ENCODE assay signal across 1 cellular context in genomic region chr7:139340037-139340807, GRCh38.
TF ChIP-seq lines count a peak whose summit lies in the region.

No MANE protein-coding gene starts in this region.

TF ChIP-seq in HEK293, 187 proteins besides CTCF, POLR2A, EP300 and RAD21 (continued from another document):
- no peak for TF ChIP-seq ZNF747 (tag by site-specific recombination; IDR thresholded peaks at IDR 0.05)
- TF ChIP-seq HOXD13 (CRISPR knock-in tag; IDR thresholded peaks at IDR 0.05; ENCODE audit: borderline replicate concordance): 0 out of 2 replicates have a peak, but pooled peaks have one; percentile 16
- peak; percentile 51; the same call in 1 of the 2 replicates for TF ChIP-seq ZNF148 (tag by site-specific recombination; IDR thresholded peaks at IDR 0.05; ENCODE audit: borderline replicate concordance)
- no peak for TF ChIP-seq ZNF571 (tag by site-specific recombination; IDR thresholded peaks at IDR 0.05)
- no peak for TF ChIP-seq ZNF701 (tag by site-specific recombination; IDR thresholded peaks at IDR 0.05)
- TF ChIP-seq ZNF518A (tag by site-specific recombination; conservative IDR thresholded peaks at IDR 0.05; ENCODE audit: low read depth): peak; percentile 100
- no peak for TF ChIP-seq KLF10 (tag by site-specific recombination; IDR thresholded peaks at IDR 0.05)
- peak; percentile 98; the same call in 1 of the 2 replicates for TF ChIP-seq ZNF391 (tag by site-specific recombination; IDR thresholded peaks at IDR 0.05; ENCODE audit: borderline replicate concordance, low read depth)
- peak; percentile 30; the same call in 1 of the 2 replicates for TF ChIP-seq ZBTB7A (tag by site-specific recombination; IDR thresholded peaks at IDR 0.05; ENCODE audit: low read depth)
- peak; percentile 95 for TF ChIP-seq ZBTB21 (tag by site-specific recombination; IDR thresholded peaks at IDR 0.05)
- TF ChIP-seq ZBTB20 (tag by site-specific recombination; IDR thresholded peaks at IDR 0.05): no peak
- no peak for TF ChIP-seq MZF1 (tag by site-specific recombination; IDR thresholded peaks at IDR 0.05; ENCODE audit: borderline replicate concordance)
- TF ChIP-seq BCL11B (tag by site-specific recombination; IDR thresholded peaks at IDR 0.05; ENCODE audit: low read depth): no peak
- TF ChIP-seq GLIS2 (tag by site-specific recombination; IDR thresholded peaks at IDR 0.05): no peak; the same call in 1 of the 2 replicates
- TF ChIP-seq GLI2 (tag by site-specific recombination; IDR thresholded peaks at IDR 0.05; ENCODE audit: borderline replicate concordance, low read depth): no peak
- TF ChIP-seq ZNF529 (tag by site-specific recombination; IDR thresholded peaks at IDR 0.05; ENCODE audit: insufficient replicate concordance): no peak
- TF ChIP-seq ZNF560 (tag by site-specific recombination; IDR thresholded peaks at IDR 0.05; ENCODE audit: borderline replicate concordance): no peak
- no peak for TF ChIP-seq ZNF23 (tag by site-specific recombination; IDR thresholded peaks at IDR 0.05; ENCODE audit: borderline replicate concordance)
- peak; percentile 71 for TF ChIP-seq PBX3 (CRISPR knock-in tag; IDR thresholded peaks at IDR 0.05)
- no peak for TF ChIP-seq ZNF350 (tag by site-specific recombination; IDR thresholded peaks at IDR 0.05)
- TF ChIP-seq ZNF561 (tag by site-specific recombination; IDR thresholded peaks at IDR 0.05; ENCODE audit: borderline replicate concordance): peak; percentile 54; the same call in 1 of the 2 replicates
- 0 out of 2 replicates have a peak, but pooled peaks have one; percentile 45 for TF ChIP-seq ZBTB1 (tag by site-specific recombination; IDR thresholded peaks at IDR 0.05)
- TF ChIP-seq ZFHX2 (tag by site-specific recombination; conservative IDR thresholded peaks at IDR 0.05): peak; percentile 78
- TF ChIP-seq ZNF292 (tag by site-specific recombination; IDR thresholded peaks at IDR 0.05; ENCODE audit: borderline replicate concordance, low read depth): no peak
- TF ChIP-seq ZNF221 (tag by site-specific recombination; IDR thresholded peaks at IDR 0.05; ENCODE audit: borderline replicate concordance): no peak; the same call in 1 of the 2 replicates
- TF ChIP-seq ZNF398 (tag by site-specific recombination; IDR thresholded peaks at IDR 0.05): no peak
- no peak for TF ChIP-seq ZNF157 (tag by site-specific recombination; IDR thresholded peaks at IDR 0.05)
- TF ChIP-seq ATF2 (tag by site-specific recombination; IDR thresholded peaks at IDR 0.05; ENCODE audit: low read depth): peak; percentile 99
- no peak for TF ChIP-seq ZNF658 (tag by site-specific recombination; IDR thresholded peaks at IDR 0.05)
- TF ChIP-seq PRDM4 (tag by site-specific recombination; IDR thresholded peaks at IDR 0.05): peak; percentile 62
- TF ChIP-seq ZNF169 (tag by site-specific recombination; IDR thresholded peaks at IDR 0.05): no peak
- peak; percentile 59; the same call in 1 of the 2 replicates for TF ChIP-seq ZFP69B (tag by site-specific recombination; IDR thresholded peaks at IDR 0.05)
- TF ChIP-seq ZNF18 (tag by site-specific recombination; IDR thresholded peaks at IDR 0.05): peak; percentile 32; the same call in 1 of the 2 replicates
- peak; percentile 32; the same call in 1 of the 2 replicates for TF ChIP-seq ZNF366 (tag by site-specific recombination; conservative IDR thresholded peaks at IDR 0.05)
